ENCODE assay signal across 20 cellular contexts in the genomic region with DNA sequence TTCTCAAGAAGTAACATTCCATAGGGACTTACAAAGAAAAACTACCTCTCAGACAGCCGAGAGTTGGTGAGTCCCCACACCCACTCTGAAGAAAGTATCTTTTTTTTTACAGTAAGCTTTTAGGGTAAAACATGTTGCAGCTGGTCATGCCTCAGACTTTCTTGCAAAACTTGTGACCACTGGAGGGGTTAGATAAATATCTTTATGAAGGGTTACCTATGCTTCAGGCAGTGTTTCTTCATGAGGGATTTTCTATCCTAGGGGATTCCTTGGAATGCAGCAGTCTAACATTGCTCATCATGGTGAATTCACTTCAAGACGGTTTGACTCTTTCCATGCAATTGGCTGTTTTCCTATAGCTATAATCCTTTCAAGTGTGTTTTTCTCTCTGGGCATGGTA. TPM values are rescaled to one million over a fixed set of nuclear protein-coding genes. Genes with fewer than 3 reads are reported as not detected.
DNase-seq lines count a peak whose midpoint lies in the region; ATAC-seq and TF ChIP-seq lines count a peak whose summit lies in the region.
"Had no signal": no experiment of that assay in that cellular context is flagged by ENCODE, and none has a peak within 500 bp of the region (broad histone marks: within the 10 kb centered on the region; RNA-seq: fewer than 3 reads in every experiment).

No MANE protein-coding gene starts in this region.

- H3F3A ChIP-seq in GM23338 (replicated peaks; ENCODE audit: low read depth) = no peaks in the 10 kb centered on the region

- TF ChIP-seq CTCF in GM23338 (conservative IDR thresholded peaks at IDR 0.05; ENCODE audit: low read depth in 2 of 2) (no peak), fibroblast of mammary gland (conservative IDR thresholded peaks at IDR 0.05; ENCODE audit: control insufficient read depth, insufficient read depth, low read depth, low read length) (no peak)

- no peak overlapping the region for H3K4me2 ChIP-seq in GM23338

- H3K27ac Mint-ChIP-seq in GM23338 = no peak overlapping the region
- H3K27ac Mint-ChIP-seq: CD4-positive, CD25-positive, alpha-beta regulatory T cell; CD8-positive, alpha-beta memory T cell; IgD-negative memory B cell had no signal

- no peaks in the 10 kb centered on the region for H3K79me2 ChIP-seq in GM23338 (replicated peaks; ENCODE audit: insufficient read depth)

- no peaks in the 10 kb centered on the region for H3K36me3 ChIP-seq in GM23338 (ENCODE audit: insufficient read depth)
- H3K36me3 ChIP-seq in adipocyte (ENCODE audit: control insufficient read depth, insufficient read depth, low read length, severe bottlenecking) = no peaks in the 10 kb centered on the region
- H3K36me3 ChIP-seq: BE2C had no signal

- H3K27me3 ChIP-seq in GM23338 (ENCODE audit: insufficient read depth) (no peaks in the 10 kb centered on the region), adipocyte (replicated peaks; ENCODE audit: control insufficient read depth, insufficient read depth, low read length) (no peaks in the 10 kb centered on the region)
- H3K27me3 ChIP-seq: BE2C had no signal

- H3K27ac ChIP-seq in GM23338 (ENCODE audit: low read depth) = no peak overlapping the region

- no peak for ATAC-seq in GM23338
- ATAC-seq: GM12878 had no signal

- H3K4me1 Mint-ChIP-seq in GM23338 = peaks cover 3% of the 10 kb centered on the region; the same call in 2 of the 3 replicates
- H3K4me1 Mint-ChIP-seq: CD4-positive, CD25-positive, alpha-beta regulatory T cell; CD8-positive, alpha-beta memory T cell; IgD-negative memory B cell had no signal

- H3K4me3 ChIP-seq in GM23338 (no peak overlapping the region), adipocyte (ENCODE audit: low read length) (no peak overlapping the region), fibroblast of mammary gland (ENCODE audit: control insufficient read depth, low read depth, low read length) (no peak overlapping the region), skeletal muscle cell (ENCODE audit: low read depth, low read length) (no peak overlapping the region)
- H3K4me3 ChIP-seq: GM12878 had no signal

- no peak overlapping the region for H3K9ac ChIP-seq in adipocyte (ENCODE audit: low read length)

- H4K20me1 ChIP-seq in GM23338 (replicated peaks; ENCODE audit: insufficient read depth) = no peaks in the 10 kb centered on the region

- H3K4me1 ChIP-seq in GM23338 (ENCODE audit: insufficient read depth) (no peaks in the 10 kb centered on the region), adipocyte (ENCODE audit: control insufficient read depth, insufficient read depth, low read length) (peaks cover 11% of the 10 kb centered on the region)
- H3K4me1 ChIP-seq: BE2C had no signal

- no peaks in the 10 kb centered on the region for H3K9me2 ChIP-seq in GM23338 (ENCODE audit: insufficient read depth)

- H3K9me3 ChIP-seq in adipocyte (ENCODE audit: control insufficient read depth, low read length) = no peaks in the 10 kb centered on the region
- H3K9me3 ChIP-seq: BE2C had no signal

- no peak for DNase-seq in GM23338 (ENCODE audit: low spot score)
- peak; percentile 31 for DNase-seq in adipocyte (ENCODE audit: low read depth)
- peak; percentile 32 for DNase-seq in fibroblast of mammary gland (ENCODE audit: low read depth)
- peak; percentile 45 for DNase-seq in skeletal muscle cell (ENCODE audit: low read depth)
- DNase-seq in T-helper 1 cell = no peak
- DNase-seq in HuH-7 (ENCODE audit: low spot score) = no peak
- DNase-seq in NCI-H2081 (lab: John Stamatoyannopoulos, UW) = no peak
- DNase-seq: ACHN; BE2C; C1 segment of cervical spinal cord; CD4-positive, CD25-positive, alpha-beta regulatory T cell; CD8-positive, alpha-beta memory T cell; COR-L47; DMS 273 treated with DMSO at 0.1 percent for 48 hours; DMS53; DND-41; EL; HCEC 1CT had no signal

- H3K27me3 Mint-ChIP-seq in GM23338 (ENCODE audit: insufficient read depth, low read depth, poor library complexity) = peaks cover 1% of the 10 kb centered on the region
- H3K27me3 Mint-ChIP-seq: IgD-negative memory B cell had no signal

- H2AFZ ChIP-seq in GM23338 = peak overlapping the region; percentile 86; the same call in 1 of the 2 replicates

- H3K36me3 Mint-ChIP-seq in GM23338 (ENCODE audit: low read depth) = no peaks in the 10 kb centered on the region
- H3K36me3 Mint-ChIP-seq: CD4-positive, CD25-positive, alpha-beta regulatory T cell; CD8-positive, alpha-beta memory T cell; IgD-negative memory B cell had no signal

- no peaks in the 10 kb centered on the region; the same call in 2 of the 3 replicates for H3K9me3 Mint-ChIP-seq in GM23338
- H3K9me3 Mint-ChIP-seq: CD8-positive, alpha-beta memory T cell had no signal

- no peak overlapping the region for H3K4me3 Mint-ChIP-seq in GM23338
- H3K4me3 Mint-ChIP-seq: CD4-positive, CD25-positive, alpha-beta regulatory T cell; CD8-positive, alpha-beta memory T cell; IgD-negative memory B cell had no signal

TF ChIP-seq in GM23338, 12 proteins besides CTCF, POLR2A, EP300 and RAD21 (continues in another document):
- TF ChIP-seq ZNF331 (CRISPR knock-in tag; IDR thresholded peaks at IDR 0.05; ENCODE audit: low read depth) (no peak), ZNF462 (CRISPR knock-in tag; IDR thresholded peaks at IDR 0.05) (no peak), NANOG (IDR thresholded peaks at IDR 0.05; ENCODE audit: borderline replicate concordance) (no peak)

RNA-seq across cellular contexts. Expression of gene SNX19, which starts 20.8 kb away (rescaled TPM):
- total RNA-seq in GM23338 (2014; rRNA removed; shearing (Covaris generic)) = 29.0 and 30.0 TPM in 2 replicates
- 5.2 and 6.6 TPM in 2 replicates for polyA plus RNA-seq in GM23338 (2016; fragmentation: Nextera tagmentation; extraction: Ambion mirVana)

Comparison
In these comparisons a context has a peak if more than half of its experiments do, and no peak if none do; other contexts are left out.
1. DNase-seq: peak in adipocyte (single experiment), fibroblast of mammary gland (single experiment) and skeletal muscle cell (single experiment); none in GM23338 (single experiment), T-helper 1 cell (0 of 5), HuH-7 (single experiment) and NCI-H2081 (0 of 2).